16 cellular contexts compared by ENCODE assay signal in the genomic region with DNA sequence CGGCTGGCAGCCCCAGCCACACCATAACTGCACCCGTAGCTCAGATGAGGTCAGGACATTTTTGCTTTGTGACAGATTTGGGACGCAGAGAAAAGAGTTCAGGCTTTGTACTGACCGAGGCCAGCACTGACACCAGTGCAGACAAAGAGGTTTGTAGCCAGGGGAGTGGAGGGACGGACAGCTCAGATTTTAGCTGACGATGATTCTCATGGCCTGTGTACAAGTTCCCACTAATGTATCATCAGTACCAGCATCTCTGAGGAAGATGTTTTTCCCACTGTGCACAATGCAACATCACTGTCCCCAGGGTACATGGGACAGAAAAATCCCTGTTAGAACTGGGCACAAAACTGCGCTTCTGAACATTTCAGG.
DNase-seq lines count a peak whose midpoint lies in the region; ATAC-seq and TF ChIP-seq lines count a peak whose summit lies in the region.
"Had no signal": no experiment of that assay in that cellular context is flagged by ENCODE, and none has a peak within 500 bp of the region (broad histone marks: within the 10 kb centered on the region; RNA-seq: fewer than 3 reads in every experiment).

No MANE protein-coding gene starts in this region.

- H3K4me1 ChIP-seq in left ventricle myocardium inferior (peaks cover 91% of the 10 kb centered on the region), aorta (ENCODE audit: control insufficient read depth in 1 of 2, insufficient read depth in 2 of 2, low read length in 2 of 2) (peaks cover 0 to 7% of the 10 kb centered on the region in 2 donors), colonic mucosa (no peaks in the 10 kb centered on the region)

- DNase-seq in left ventricle myocardium inferior = no peak
- DNase-seq in cardiac septum (ENCODE audit: low spot score) = no peak
- DNase-seq in caudate nucleus (lab: John Stamatoyannopoulos, UW) = peak in 12 of 61 donors; percentile 17 to 64 (median 32)
- peak; percentile 39 for DNase-seq in midbrain (lab: John Stamatoyannopoulos, UW)
- DNase-seq in aorta = no peak
- DNase-seq in T-helper 2 cell = no peak
- no peak for DNase-seq in colonic mucosa
- DNase-seq: activated naive CD8-positive, alpha-beta T cell treated with anti-CD3 and anti-CD28 coated beads, Interleukin-2, amount 50 U/mL, for 24 hours; endodermal cell; H7; mucosa of descending colon; sigmoid colon; stimulated activated CD4-positive, alpha-beta T cell treated with anti-CD3 and anti-CD28 coated beads, Interleukin-4, amount 100 ng/mL, for 1 hour had no signal

- H3K9ac ChIP-seq in colonic mucosa (ENCODE audit: low read depth in 2 of 2, low read length in 2 of 2) = no peak overlapping the region

- no peaks in the 10 kb centered on the region for H3K27me3 ChIP-seq in left ventricle myocardium inferior (ENCODE audit: low read depth)
- H3K27me3 ChIP-seq in aorta (ENCODE audit: control insufficient read depth in 1 of 2, insufficient read depth in 2 of 2, low read length in 1 of 2) = no peaks in the 10 kb centered on the region
- H3K27me3 ChIP-seq in colonic mucosa = no peaks in the 10 kb centered on the region
- H3K27me3 ChIP-seq: sigmoid colon, suprapubic skin had no signal

- WGBS in aorta, 2 donors = 8 to 15% methylated on average over 7 of the region's 7 CpGs

- ATAC-seq in aorta (ENCODE audit: low FRiP score) = no peak
- no peak for ATAC-seq in GM18868 (IDR thresholded peaks at IDR 0.05; ENCODE audit: unreplicated experiment)
- ATAC-seq: activated naive CD8-positive, alpha-beta T cell treated with anti-CD3 and anti-CD28 coated beads, Interleukin-2, amount 50 U/mL, for 24 hours had no signal

- no peak overlapping the region for H3K4me3 ChIP-seq in left ventricle myocardium inferior
- no peak overlapping the region for H3K4me3 ChIP-seq in aorta (ENCODE audit: low read length in 2 of 2)
- H3K4me3 ChIP-seq in colonic mucosa = no peak overlapping the region
- H3K4me3 ChIP-seq: mucosa of descending colon, sigmoid colon, suprapubic skin had no signal

- intact Hi-C loops in left ventricle myocardium inferior (cut with micrococcal nuclease) = no loop called here
- intact Hi-C loops in cardiac septum (cut with DNase I) = loop anchor here (10.0 kb wide), 1 partner anchor 261 kb away; no protein-coding TSS in a partner anchor
- intact Hi-C loops in aorta (cut with DNase I) = loop anchor here in 1 of 2 donors (5.0 kb wide), 3 partner anchors 44 to 114 kb away; a partner anchor contains a TSS
- intact Hi-C loops in colonic mucosa (cut with DNase I) = no loop called here

- peak overlapping the region; percentile 9 for H3K27ac ChIP-seq in left ventricle myocardium inferior (replicated peaks)
- H3K27ac ChIP-seq in caudate nucleus (ENCODE audit: low read depth, low read length) = peak overlapping the region; percentile 79
- peak overlapping the region; percentile 7 to 85 for H3K27ac ChIP-seq in aorta (ENCODE audit: low read depth in 1 of 2, low read length in 2 of 2)
- H3K27ac ChIP-seq in colonic mucosa = no peak overlapping the region
- H3K27ac ChIP-seq: HL-60, suprapubic skin had no signal

- H3K9me3 ChIP-seq in left ventricle myocardium inferior (replicated peaks) (no peaks in the 10 kb centered on the region), aorta (ENCODE audit: control insufficient read depth, low read length) (no peaks in the 10 kb centered on the region), colonic mucosa (no peaks in the 10 kb centered on the region)
- H3K9me3 ChIP-seq: mucosa of descending colon, sigmoid colon, suprapubic skin had no signal

- TF ChIP-seq CTCF in left ventricle myocardium inferior (IDR thresholded peaks at IDR 0.05; ENCODE audit: borderline replicate concordance) (no peak), colonic mucosa (IDR thresholded peaks at IDR 0.05) (no peak)

- H3K36me3 ChIP-seq in left ventricle myocardium inferior (no peaks in the 10 kb centered on the region), aorta (ENCODE audit: control insufficient read depth in 1 of 2, insufficient read depth in 2 of 2, low read length in 1 of 2) (no peaks in the 10 kb centered on the region), colonic mucosa (no peaks in the 10 kb centered on the region)
- H3K36me3 ChIP-seq: sigmoid colon, suprapubic skin had no signal
